ENCODE assay signal across 31 cellular contexts in genomic region chr10:28850784-28851183, GRCh38.
"Had no signal": no experiment of that assay in that cellular context is flagged by ENCODE, and none has a peak within 500 bp of the region (broad histone marks: within the 10 kb centered on the region; RNA-seq: fewer than 3 reads in every experiment).

No MANE protein-coding gene starts in this region.

- H3K4me3 Mint-ChIP-seq: activated CD4-positive, alpha-beta memory T cell treated with anti-CD3 and anti-CD28 coated beads for 36 hours; activated CD4-positive, alpha-beta T cell treated with anti-CD3 and anti-CD28 coated beads for 36 hours; activated CD4-positive, alpha-beta T cell treated with anti-CD3 and anti-CD28 coated beads, Interleukin-2, amount 10 ng/mL, durations not matched to agents 24 days and 14 days; activated CD8-positive, alpha-beta memory T cell treated with anti-CD3 and anti-CD28 coated beads, Interleukin-2, amount 10 ng/mL, durations not matched to agents 7 days and 5 days; activated CD8-positive, alpha-beta T cell treated with anti-CD3 and anti-CD28 coated beads, Interleukin-2, amount 10 ng/mL, durations not matched to agents 7 days and 5 days; activated naive CD4-positive, alpha-beta T cell treated with anti-CD3 and anti-CD28 coated beads for 36 hours; activated naive CD4-positive, alpha-beta T cell treated with anti-CD3 and anti-CD28 coated beads, Interleukin-2, amount 50 U/mL, for 24 hours; activated naive CD8-positive, alpha-beta T cell treated with anti-CD3 and anti-CD28 coated beads for 36 hours; activated naive CD8-positive, alpha-beta T cell treated with anti-CD3 and anti-CD28 coated beads, Interleukin-2, amount 50 U/mL, for 24 hours; activated T-helper 1 cell treated with anti-CD3 and anti-CD28 coated beads, Interleukin-12 subunit alpha, Interleukin-12 subunit beta, Interleukin-2, Interleukin-4 antibody, amounts not matched to agents 30 ng/mL and 10 ng/mL and 1 ng/mL, durations not matched to agents 14 hours and 24 hours and 36 hours; brain; endodermal cell had no signal

- H3K36me3 ChIP-seq: adrenal gland, ascending aorta, breast epithelium, cardiac muscle cell, colonic mucosa had no signal

- ATAC-seq: activated CD4-positive, alpha-beta T cell treated with anti-CD3 and anti-CD28 coated beads for 36 hours; activated CD8-positive, alpha-beta memory T cell treated with anti-CD3 and anti-CD28 coated beads, Interleukin-2, amount 10 ng/mL, durations not matched to agents 7 days and 5 days; activated CD8-positive, alpha-beta T cell treated with anti-CD3 and anti-CD28 coated beads, Interleukin-2, amount 10 ng/mL, durations not matched to agents 7 days and 5 days; activated naive CD8-positive, alpha-beta T cell treated with anti-CD3 and anti-CD28 coated beads, Interleukin-2, amount 50 U/mL, for 24 hours; esophagus mucosa had no signal

- H3K36me3 Mint-ChIP-seq: activated CD4-positive, alpha-beta memory T cell treated with anti-CD3 and anti-CD28 coated beads for 36 hours; activated CD8-positive, alpha-beta memory T cell treated with anti-CD3 and anti-CD28 coated beads, Interleukin-2, amount 10 ng/mL, durations not matched to agents 7 days and 5 days; activated naive CD4-positive, alpha-beta T cell treated with anti-CD3 and anti-CD28 coated beads, Interleukin-2, amount 50 U/mL, for 24 hours; activated naive CD8-positive, alpha-beta T cell treated with anti-CD3 and anti-CD28 coated beads for 36 hours; brain had no signal

- H3K9me3 Mint-ChIP-seq: activated CD4-positive, alpha-beta memory T cell treated with anti-CD3 and anti-CD28 coated beads for 36 hours; activated CD4-positive, alpha-beta T cell treated with anti-CD3 and anti-CD28 coated beads, Interleukin-2, amount 10 ng/mL, durations not matched to agents 24 days and 14 days; activated naive CD4-positive, alpha-beta T cell treated with anti-CD3 and anti-CD28 coated beads for 36 hours; activated naive CD4-positive, alpha-beta T cell treated with anti-CD3 and anti-CD28 coated beads, Interleukin-2, amount 50 U/mL, for 24 hours; activated naive CD8-positive, alpha-beta T cell treated with anti-CD3 and anti-CD28 coated beads for 36 hours; activated naive CD8-positive, alpha-beta T cell treated with anti-CD3 and anti-CD28 coated beads, Interleukin-2, amount 50 U/mL, for 24 hours; activated T-helper 1 cell treated with anti-CD3 and anti-CD28 coated beads, Interleukin-12 subunit alpha, Interleukin-12 subunit beta, Interleukin-2, Interleukin-4 antibody, amounts not matched to agents 30 ng/mL and 10 ng/mL and 1 ng/mL, durations not matched to agents 14 hours and 24 hours and 36 hours; activated T-helper 2 cell treated with anti-CD3 and anti-CD28 coated beads, Interferon-gamma antibody, Interleukin-2, Interleukin-4, amounts not matched to agents 10 μg/mL and 5 μg/mL and 100 μg/mL, durations not matched to agents 14 hours and 24 hours and 36 hours had no signal

- H3K27ac ChIP-seq: adrenal gland, ascending aorta, breast epithelium, cardiac muscle cell, colonic mucosa had no signal

- DNase-seq: activated CD4-positive, alpha-beta memory T cell treated with anti-CD3 and anti-CD28 coated beads for 36 hours; activated CD4-positive, alpha-beta T cell treated with anti-CD3 and anti-CD28 coated beads for 36 hours; activated CD4-positive, alpha-beta T cell treated with anti-CD3 and anti-CD28 coated beads, Interleukin-2, amount 10 ng/mL, durations not matched to agents 24 days and 14 days; activated CD4-positive, CD25-positive, alpha-beta regulatory T cell; activated CD4-positive, CD25-positive, alpha-beta regulatory T cell treated with anti-CD3 and anti-CD28 coated beads, Interleukin-2, amount 50 U/mL, for 72 hours; activated CD8-positive, alpha-beta memory T cell treated with anti-CD3 and anti-CD28 coated beads, Interleukin-2, amount 10 ng/mL, durations not matched to agents 7 days and 5 days; activated CD8-positive, alpha-beta memory T cell treated with anti-CD3 and anti-CD28 coated beads, Interleukin-2, amount 50 U/mL, for 4 hours; activated CD8-positive, alpha-beta T cell treated with anti-CD3 and anti-CD28 coated beads, Interleukin-2, amount 10 ng/mL, durations not matched to agents 7 days and 5 days; activated effector memory CD4-positive, alpha-beta T cell treated with anti-CD3 and anti-CD28 coated beads, Interleukin-2, amount 50 U/mL, for 16 hours; activated naive CD4-positive, alpha-beta T cell treated with anti-CD3 and anti-CD28 coated beads for 36 hours; activated naive CD8-positive, alpha-beta T cell treated with anti-CD3 and anti-CD28 coated beads for 36 hours; activated naive CD8-positive, alpha-beta T cell treated with anti-CD3 and anti-CD28 coated beads, Interleukin-2, amount 50 U/mL, for 24 hours; activated T-cell treated with anti-CD3 and anti-CD28 coated beads, Interleukin-2, amount 50 U/mL, for 1 hour; activated T-cell treated with anti-CD3 and anti-CD28 coated beads, Interleukin-2, amount 50 U/mL, for 48 hours; adrenal gland; central memory CD4-positive, alpha-beta T cell; cerebellar nuclear complex; colonic mucosa; effector memory CD4-positive, alpha-beta T cell; foreskin fibroblast; head of caudate nucleus; T-helper 2 cell had no signal

- H3K4me1 ChIP-seq: adrenal gland, ascending aorta, breast epithelium, colonic mucosa had no signal

- H3K4me1 Mint-ChIP-seq: activated CD4-positive, alpha-beta T cell treated with anti-CD3 and anti-CD28 coated beads for 36 hours; activated CD4-positive, alpha-beta T cell treated with anti-CD3 and anti-CD28 coated beads, Interleukin-2, amount 10 ng/mL, durations not matched to agents 24 days and 14 days; activated CD8-positive, alpha-beta memory T cell treated with anti-CD3 and anti-CD28 coated beads, Interleukin-2, amount 10 ng/mL, durations not matched to agents 7 days and 5 days; activated naive CD4-positive, alpha-beta T cell treated with anti-CD3 and anti-CD28 coated beads, Interleukin-2, amount 50 U/mL, for 24 hours; activated naive CD8-positive, alpha-beta T cell treated with anti-CD3 and anti-CD28 coated beads for 36 hours; activated naive CD8-positive, alpha-beta T cell treated with anti-CD3 and anti-CD28 coated beads, Interleukin-2, amount 50 U/mL, for 24 hours; endodermal cell had no signal

- H3K9me3 ChIP-seq: adrenal gland, ascending aorta, breast epithelium, colonic mucosa had no signal

- H3K27me3 Mint-ChIP-seq: activated CD4-positive, alpha-beta T cell treated with anti-CD3 and anti-CD28 coated beads, Interleukin-2, amount 10 ng/mL, durations not matched to agents 24 days and 14 days had no signal

- H3K27ac Mint-ChIP-seq: activated CD4-positive, alpha-beta memory T cell treated with anti-CD3 and anti-CD28 coated beads for 36 hours; activated CD4-positive, alpha-beta T cell treated with anti-CD3 and anti-CD28 coated beads for 36 hours; activated CD4-positive, alpha-beta T cell treated with anti-CD3 and anti-CD28 coated beads, Interleukin-2, amount 10 ng/mL, durations not matched to agents 24 days and 14 days; activated CD8-positive, alpha-beta memory T cell treated with anti-CD3 and anti-CD28 coated beads, Interleukin-2, amount 10 ng/mL, durations not matched to agents 7 days and 5 days; activated CD8-positive, alpha-beta T cell treated with anti-CD3 and anti-CD28 coated beads, Interleukin-2, amount 10 ng/mL, durations not matched to agents 7 days and 5 days; activated naive CD4-positive, alpha-beta T cell treated with anti-CD3 and anti-CD28 coated beads for 36 hours; activated naive CD4-positive, alpha-beta T cell treated with anti-CD3 and anti-CD28 coated beads, Interleukin-2, amount 50 U/mL, for 24 hours; activated naive CD8-positive, alpha-beta T cell treated with anti-CD3 and anti-CD28 coated beads for 36 hours; activated naive CD8-positive, alpha-beta T cell treated with anti-CD3 and anti-CD28 coated beads, Interleukin-2, amount 50 U/mL, for 24 hours; activated T-helper 1 cell treated with anti-CD3 and anti-CD28 coated beads, Interleukin-12 subunit alpha, Interleukin-12 subunit beta, Interleukin-2, Interleukin-4 antibody, amounts not matched to agents 30 ng/mL and 10 ng/mL and 1 ng/mL, durations not matched to agents 14 hours and 24 hours and 36 hours; activated T-helper 2 cell treated with anti-CD3 and anti-CD28 coated beads, Interferon-gamma antibody, Interleukin-2, Interleukin-4, amounts not matched to agents 10 μg/mL and 5 μg/mL and 100 μg/mL, durations not matched to agents 14 hours and 24 hours and 36 hours; brain; endodermal cell had no signal

- H3K27me3 ChIP-seq: adrenal gland, ascending aorta, breast epithelium, cardiac muscle cell, colonic mucosa had no signal

- H3K4me3 ChIP-seq: adrenal gland, ascending aorta, breast epithelium, cardiac muscle cell, colonic mucosa had no signal
